16 cellular contexts compared by ENCODE assay signal in genomic region chr7:12930534-12930933, GRCh38.
"Had no signal": no experiment of that assay in that cellular context is flagged by ENCODE, and none has a peak within 500 bp of the region (broad histone marks: within the 10 kb centered on the region; RNA-seq: fewer than 3 reads in every experiment).

No MANE protein-coding gene starts in this region.

- ATAC-seq: activated naive CD8-positive, alpha-beta T cell treated with anti-CD3 and anti-CD28 coated beads, Interleukin-2, amount 50 U/mL, for 24 hours; gastrocnemius medialis; left lobe of liver; naive thymus-derived CD8-positive, alpha-beta T cell had no signal

- FAIRE-seq: keratinocyte had no signal

- H3K27me3 ChIP-seq: esophagus squamous epithelium, gastrocnemius medialis, tibial nerve, vagina had no signal

- H3K4me1 ChIP-seq: gastrocnemius medialis, tibial nerve, vagina had no signal

- H3K9me3 ChIP-seq: esophagus squamous epithelium, gastrocnemius medialis, tibial nerve, vagina had no signal

- H3K27ac ChIP-seq: coronary artery, esophagus squamous epithelium, gastrocnemius medialis, tibial nerve, vagina had no signal

- DNase-seq: activated CD4-positive, alpha-beta T cell treated with anti-CD3 and anti-CD28 coated beads, Interleukin-2, amount 50 U/mL, for 4 hours; activated CD4-positive, CD25-positive, alpha-beta regulatory T cell treated with anti-CD3 and anti-CD28 coated beads, Interleukin-2, amount 50 U/mL, for 72 hours; activated naive CD4-positive, alpha-beta T cell treated with anti-CD3 and anti-CD28 coated beads for 36 hours; activated naive CD8-positive, alpha-beta T cell treated with anti-CD3 and anti-CD28 coated beads, Interleukin-2, amount 50 U/mL, for 24 hours; activated T-cell treated with anti-CD3 and anti-CD28 coated beads for 4 hours; caudate nucleus; esophagus squamous epithelium; gastrocnemius medialis; naive thymus-derived CD8-positive, alpha-beta T cell; stimulated activated CD4-positive, alpha-beta T cell treated with anti-CD3 and anti-CD28 coated beads, Interleukin-2, amount 100 ng/mL, for 48 hours; stimulated activated naive CD4-positive, alpha-beta T cell had no signal

- H3K36me3 ChIP-seq: esophagus squamous epithelium, gastrocnemius medialis, tibial nerve, vagina had no signal

- H3K4me3 ChIP-seq: coronary artery, esophagus squamous epithelium, gastrocnemius medialis, tibial nerve, vagina had no signal
